In the genomic region with DNA sequence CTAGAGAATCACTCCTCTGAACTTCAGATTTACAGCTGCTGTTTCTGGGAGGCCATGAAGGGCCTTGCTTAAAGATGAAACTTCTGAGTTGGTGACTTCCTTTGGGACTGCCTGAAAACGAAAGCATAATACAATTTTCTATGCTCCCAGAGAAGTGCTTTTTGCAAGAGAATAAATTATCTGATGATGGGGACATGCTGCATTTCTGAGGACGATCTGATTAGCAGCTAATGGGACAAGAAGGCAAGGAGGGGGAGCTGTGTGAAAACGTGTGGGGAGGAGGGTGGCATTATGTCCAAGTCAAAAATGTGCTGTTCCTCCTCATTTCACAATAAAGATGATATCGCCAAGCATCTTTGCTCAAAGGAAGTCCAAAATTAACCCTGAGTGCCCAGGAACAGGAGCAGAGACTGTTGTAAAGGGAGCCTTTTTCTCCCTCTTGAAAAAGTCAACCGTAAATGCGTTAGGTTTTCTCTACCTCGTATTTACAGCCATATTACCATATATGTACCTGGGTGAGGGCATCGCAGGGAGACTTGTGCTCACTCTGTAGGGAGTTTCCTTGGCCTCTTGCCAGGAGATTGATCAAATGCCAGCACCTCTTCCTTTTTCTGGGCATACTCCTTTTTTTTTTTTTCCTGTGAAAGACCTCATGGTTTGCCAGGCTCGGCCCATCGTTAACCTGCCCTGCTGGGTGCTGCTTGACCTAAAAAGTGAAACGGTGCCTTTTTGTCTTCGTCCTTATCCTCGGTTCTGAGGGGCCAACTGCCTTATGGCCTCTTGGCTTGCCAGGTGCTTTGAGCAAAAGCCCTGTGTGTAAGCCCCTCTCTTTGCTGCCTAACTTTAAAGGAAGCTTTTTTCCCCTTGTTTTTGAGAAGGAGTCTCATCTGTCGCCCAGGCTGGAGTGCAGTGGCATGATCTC, we compare ENCODE assay signal across 8 cellular contexts. TPM values are rescaled to one million over a fixed set of nuclear protein-coding genes. Genes with fewer than 3 reads are reported as not detected.
A peak's percentile ranks its signal among the peaks of the same experiment; 100 is the strongest.
DNase-seq lines count a peak whose midpoint lies in the region; ATAC-seq and TF ChIP-seq lines count a peak whose summit lies in the region.

No MANE protein-coding gene starts in this region.

- intact Hi-C loops in psoas muscle (cut with DNase I): no loop called here

- peak overlapping the region; percentile 46 for H3K4me3 ChIP-seq in effector memory CD4-positive, alpha-beta T cell (ENCODE audit: insufficient read depth, low read depth, low read length, poor library complexity, severe bottlenecking)
- peak overlapping the region; percentile 11 for H3K4me3 ChIP-seq in psoas muscle

- peak; percentile 58 for DNase-seq in NCI-H345 (lab: John Stamatoyannopoulos, UW)
- no peak for DNase-seq in NCI-H345 treated with DMSO at 0.1 percent for 48 hours (lab: John Stamatoyannopoulos, UW; ENCODE audit: unreplicated experiment)
- peak in 4 of 5 donors; percentile 27 to 42 (median 30) for DNase-seq in T-helper 1 cell
- peak in 1 of 3 donors; percentile 27 for DNase-seq in effector memory CD4-positive, alpha-beta T cell
- no peak for DNase-seq in psoas muscle
- no peak for DNase-seq in OCI-M2 (lab: John Stamatoyannopoulos, UW; ENCODE audit: unreplicated experiment)

- peaks cover 9% of the 10 kb centered on the region for H3K36me3 ChIP-seq in effector memory CD4-positive, alpha-beta T cell (ENCODE audit: control insufficient read depth, insufficient read depth, low read length)
- peaks cover 0 to 5% of the 10 kb centered on the region in 2 donors for H3K36me3 ChIP-seq in psoas muscle (ENCODE audit: insufficient read depth in 1 of 2, low read depth in 1 of 2)

- WGBS in psoas muscle, 3 donors: 36 to 43% (median 39%) methylated on average over 14 of the region's 14 CpGs

- ATAC-seq in psoas muscle (peak in 1 of 4 donors; percentile 15), GM19023 (IDR thresholded peaks at IDR 0.05; ENCODE audit: unreplicated experiment) (no peak), GM21367 (IDR thresholded peaks at IDR 0.05; ENCODE audit: unreplicated experiment) (no peak)

- H3K9me3 ChIP-seq in effector memory CD4-positive, alpha-beta T cell (ENCODE audit: control insufficient read depth, low read length): no peaks in the 10 kb centered on the region
- H3K9me3 ChIP-seq in psoas muscle: no peaks in the 10 kb centered on the region

- H3K4me1 ChIP-seq in effector memory CD4-positive, alpha-beta T cell (ENCODE audit: control insufficient read depth, insufficient read depth, low read length, poor library complexity, severe bottlenecking): no peaks in the 10 kb centered on the region
- no peaks in the 10 kb centered on the region for H3K4me1 ChIP-seq in psoas muscle

- peak overlapping the region; percentile 73 for H3K27ac ChIP-seq in effector memory CD4-positive, alpha-beta T cell (ENCODE audit: insufficient read depth, low read length, poor library complexity, severe bottlenecking)
- H3K27ac ChIP-seq in psoas muscle: no peak overlapping the region

- no peaks in the 10 kb centered on the region for H3K27me3 ChIP-seq in effector memory CD4-positive, alpha-beta T cell (replicated peaks; ENCODE audit: control insufficient read depth, insufficient read depth, low read length, poor library complexity, severe bottlenecking)
- H3K27me3 ChIP-seq in psoas muscle (ENCODE audit: insufficient read depth in 3 of 3, low read length in 2 of 3): no peaks in the 10 kb centered on the region

- TF ChIP-seq CTCF in psoas muscle (IDR thresholded peaks at IDR 0.05): no peak

RNA-seq across cellular contexts. Expression of a gene that starts 11.5 kb away (rescaled TPM):
- total RNA-seq in psoas muscle: 1 to 10 TPM; 6.2 to 9.2 (median 8.3) TPM
- polyA plus RNA-seq in psoas muscle: 1 to 10 TPM; 4.4 to 9.2 (median 9.0) TPM

RNA-seq across cellular contexts. Expression of a gene that starts 37.5 kb away (rescaled TPM):
- total RNA-seq in psoas muscle: 1 to 10 TPM; 4.6 to 6.4 (median 5.1) TPM
- 1 to 10 TPM; 3.0 to 7.6 (median 5.0) TPM for polyA plus RNA-seq in psoas muscle

Comparison
In these comparisons a context has a peak if more than half of its experiments do, and no peak if none do; other contexts are left out.
1. DNase-seq: peak in NCI-H345 (single experiment) and T-helper 1 cell (4 of 5); none in NCI-H345 treated with DMSO at 0.1 percent for 48 hours (single experiment), psoas muscle (0 of 2) and OCI-M2 (single experiment).